In genomic region chr20:36483919-36484808, GRCh38 we compare ENCODE assay signal across 9 cellular contexts. TPM values are rescaled to one million over a fixed set of nuclear protein-coding genes. Genes with fewer than 3 reads are reported as not detected.
DNase-seq lines count a peak whose midpoint lies in the region; ATAC-seq and TF ChIP-seq lines count a peak whose summit lies in the region.
"Had no signal": no experiment of that assay in that cellular context is flagged by ENCODE, and none has a peak within 500 bp of the region (broad histone marks: within the 10 kb centered on the region; RNA-seq: fewer than 3 reads in every experiment).

No MANE protein-coding gene starts in this region.

- TF ChIP-seq CTCF in nephron progenitor cell (IDR thresholded peaks at IDR 0.05): no peak

- peaks cover 45% of the 10 kb centered on the region for H3K4me1 Mint-ChIP-seq in dendritic cell treated with granulocyte-macrophage colony-stimulating factor and Interleukin-4, amounts not matched to agents 40 ng/mL and 50 ng/mL, for 4 days (ENCODE audit: low read depth)
- peaks cover 69% of the 10 kb centered on the region for H3K4me1 Mint-ChIP-seq in nephron progenitor cell

- no peak overlapping the region for H3K4me3 Mint-ChIP-seq in dendritic cell treated with granulocyte-macrophage colony-stimulating factor and Interleukin-4, amounts not matched to agents 40 ng/mL and 50 ng/mL, for 4 days
- no peak overlapping the region for H3K4me3 Mint-ChIP-seq in nephron progenitor cell

- H3K9me3 Mint-ChIP-seq in dendritic cell treated with granulocyte-macrophage colony-stimulating factor and Interleukin-4, amounts not matched to agents 40 ng/mL and 50 ng/mL, for 4 days: no peaks in the 10 kb centered on the region
- no peaks in the 10 kb centered on the region for H3K9me3 Mint-ChIP-seq in nephron progenitor cell

- H3K36me3 Mint-ChIP-seq in dendritic cell treated with granulocyte-macrophage colony-stimulating factor and Interleukin-4, amounts not matched to agents 40 ng/mL and 50 ng/mL, for 4 days (ENCODE audit: low read depth): peaks cover 25% of the 10 kb centered on the region
- H3K36me3 Mint-ChIP-seq in nephron progenitor cell (ENCODE audit: low read depth): peaks cover 12% of the 10 kb centered on the region

- no peaks in the 10 kb centered on the region for H3K27me3 Mint-ChIP-seq in dendritic cell treated with granulocyte-macrophage colony-stimulating factor and Interleukin-4, amounts not matched to agents 40 ng/mL and 50 ng/mL, for 4 days
- peaks cover 2% of the 10 kb centered on the region for H3K27me3 Mint-ChIP-seq in nephron progenitor cell (ENCODE audit: low read depth, poor library complexity)

- H3K27ac Mint-ChIP-seq in dendritic cell treated with granulocyte-macrophage colony-stimulating factor and Interleukin-4, amounts not matched to agents 40 ng/mL and 50 ng/mL, for 4 days: peak overlapping the region; percentile 26
- H3K27ac Mint-ChIP-seq in nephron progenitor cell: peak overlapping the region; percentile 93

- ATAC-seq in GM21423 (IDR thresholded peaks at IDR 0.05; ENCODE audit: unreplicated experiment): no peak
- no peak for ATAC-seq in HG03469 (IDR thresholded peaks at IDR 0.05; ENCODE audit: unreplicated experiment)

- DNase-seq in Daoy (ENCODE audit: low read depth): peak; percentile 61
- DNase-seq in NCI-H2196 (lab: John Stamatoyannopoulos, UW; ENCODE audit: unreplicated experiment): peak; percentile 83
- no peak for DNase-seq in nephron progenitor cell
- DNase-seq in NCI-H446 treated with DMSO at 0.1 percent for 48 hours (lab: John Stamatoyannopoulos, UW): no peak
- DNase-seq in NCI-H2227 treated with DMSO at 0.1 percent for 48 hours (lab: John Stamatoyannopoulos, UW): no peak
- DNase-seq: activated T-cell treated with anti-CD3 and anti-CD28 coated beads for 4 hours had no signal

- intact Hi-C loops in dendritic cell treated with granulocyte-macrophage colony-stimulating factor and Interleukin-4, amounts not matched to agents 40 ng/mL and 50 ng/mL, for 4 days (cut with micrococcal nuclease): no loop called here

RNA-seq across cellular contexts. Expression of gene MYL9, which starts 57.2 kb away (rescaled TPM):
- 15.1 and 29.0 TPM in 2 replicates for total RNA-seq in Daoy (2014; rRNA removed; shearing (Covaris generic))

Comparison
In these comparisons a context has a peak if more than half of its experiments do, and no peak if none do; other contexts are left out.
1. DNase-seq: peak in Daoy (single experiment) and NCI-H2196 (single experiment); none in nephron progenitor cell (single experiment), NCI-H446 treated with DMSO at 0.1 percent for 48 hours (single experiment) and NCI-H2227 treated with DMSO at 0.1 percent for 48 hours (single experiment).